ENCODE assay signal across 10 cellular contexts in genomic region chr1:36401602-36402517, GRCh38. TPM values are rescaled to one million over a fixed set of nuclear protein-coding genes. Genes with fewer than 3 reads are reported as not detected.
DNase-seq lines count a peak whose midpoint lies in the region; ATAC-seq and TF ChIP-seq lines count a peak whose summit lies in the region.
"Had no signal": no experiment of that assay in that cellular context is flagged by ENCODE, and none has a peak within 500 bp of the region (broad histone marks: within the 10 kb centered on the region; RNA-seq: fewer than 3 reads in every experiment).

No MANE protein-coding gene starts in this region.

- no peak for ATAC-seq in right lobe of liver
- no peak for ATAC-seq in upper lobe of left lung (ENCODE audit: low FRiP score in 2 of 2)
- ATAC-seq in HG03378 (IDR thresholded peaks at IDR 0.05; ENCODE audit: unreplicated experiment) = no peak

- H3K4me3 Mint-ChIP-seq in MCF 10A (ENCODE audit: unreplicated experiment) = no peak overlapping the region
- H3K4me3 Mint-ChIP-seq: HFFc6 had no signal

- H3K9me3 Mint-ChIP-seq in MCF 10A (ENCODE audit: unreplicated experiment) = no peaks in the 10 kb centered on the region
- H3K9me3 Mint-ChIP-seq: HFFc6 had no signal

- TF ChIP-seq EP300 in upper lobe of left lung (IDR thresholded peaks at IDR 0.05) = no peak

- peak overlapping the region; percentile 22 to 53 (median 29) for H3K4me3 ChIP-seq in breast epithelium
- peak overlapping the region; percentile 29 for H3K4me3 ChIP-seq in brain microvascular endothelial cell (ENCODE audit: low read depth, low read length)
- H3K4me3 ChIP-seq in right lobe of liver = peak overlapping the region in 2 of 3 donors; percentile 19 to 20
- peak overlapping the region in 3 of 4 donors; percentile 18 to 44 (median 42) for H3K4me3 ChIP-seq in upper lobe of left lung

- H3K27me3 ChIP-seq in breast epithelium = no peaks in the 10 kb centered on the region
- H3K27me3 ChIP-seq in brain microvascular endothelial cell (replicated peaks) = no peaks in the 10 kb centered on the region
- H3K27me3 ChIP-seq in right lobe of liver = no peaks in the 10 kb centered on the region
- H3K27me3 ChIP-seq in upper lobe of left lung = no peaks in the 10 kb centered on the region

- H3K9me3 ChIP-seq in breast epithelium (no peaks in the 10 kb centered on the region), right lobe of liver (no peaks in the 10 kb centered on the region), upper lobe of left lung (no peaks in the 10 kb centered on the region)

- intact Hi-C loops in breast epithelium (cut with DNase I; ENCODE audit: low total_unique reads) = no loop called here
- intact Hi-C loops in MCF 10A (cut with micrococcal nuclease) = no loop called here
- intact Hi-C loops in right lobe of liver (cut with DNase I) = no loop called here

- peaks cover 7% of the 10 kb centered on the region for H3K4me1 Mint-ChIP-seq in MCF 10A (ENCODE audit: insufficient read depth, unreplicated experiment)

- H3K27ac ChIP-seq in breast epithelium = peak overlapping the region; percentile 11 to 66
- H3K27ac ChIP-seq in brain microvascular endothelial cell = peak overlapping the region; percentile 47
- H3K27ac ChIP-seq in right lobe of liver = peak overlapping the region in 1 of 3 donors; percentile 54
- H3K27ac ChIP-seq in upper lobe of left lung = peak overlapping the region; percentile 64 to 75 (median 72)
- H3K27ac ChIP-seq: VCaP had no signal

- no TSS peak for BruUV-seq in MCF 10A (replicated peaks; lab: Mats Ljungman, UMichigan)

- no peak overlapping the region for H3K27ac Mint-ChIP-seq in MCF 10A (ENCODE audit: low read depth, unreplicated experiment)
- H3K27ac Mint-ChIP-seq: HFFc6 had no signal

- H3K36me3 Mint-ChIP-seq in MCF 10A (ENCODE audit: insufficient read depth, unreplicated experiment) = no peaks in the 10 kb centered on the region

- CTCF ChIA-PET in MCF 10A (lab: Yijun Ruan, JAX) = interaction anchor here (0.7 kb wide), 1 partner anchor 43 kb away, joined by 3 read pairs; no protein-coding TSS in a partner anchor

- H3K4me1 ChIP-seq in breast epithelium (no peaks in the 10 kb centered on the region), right lobe of liver (peaks cover 0 to 4% (median 0%) of the 10 kb centered on the region in 4 donors), upper lobe of left lung (peaks cover 4 to 24% (median 13%) of the 10 kb centered on the region in 4 donors)

- DNase-seq in breast epithelium (ENCODE audit: low spot score in 2 of 2) = no peak
- DNase-seq in MCF 10A (ENCODE audit: unreplicated experiment) = no peak
- no peak for DNase-seq in brain microvascular endothelial cell
- no peak for DNase-seq in right lobe of liver
- DNase-seq in upper lobe of left lung = peak in 1 of 2 donors; percentile 52
- no peak for DNase-seq in HCEC 1CT
- no peak for DNase-seq in GM19240 (ENCODE audit: insufficient read length, low spot score)
- DNase-seq: HFFc6 had no signal

- in situ Hi-C loops in brain microvascular endothelial cell (cut with HindIII; ENCODE audit: low pct_ligation_motif_present, low sequenced_read_pairs) = no loop called here

- peaks cover 10% of the 10 kb centered on the region for H3K27me3 Mint-ChIP-seq in MCF 10A (ENCODE audit: insufficient read depth, unreplicated experiment)

- H3K36me3 ChIP-seq in breast epithelium = no peaks in the 10 kb centered on the region
- H3K36me3 ChIP-seq in brain microvascular endothelial cell (replicated peaks) = no peaks in the 10 kb centered on the region
- H3K36me3 ChIP-seq in right lobe of liver = no peaks in the 10 kb centered on the region
- H3K36me3 ChIP-seq in upper lobe of left lung = no peaks in the 10 kb centered on the region

- no peak for TF ChIP-seq POLR2A in breast epithelium (IDR thresholded peaks at IDR 0.05)
- TF ChIP-seq POLR2A in right lobe of liver (IDR thresholded peaks at IDR 0.05) = no peak
- no peak for TF ChIP-seq POLR2A in upper lobe of left lung (IDR thresholded peaks at IDR 0.05)

- no peak for TF ChIP-seq CTCF in breast epithelium (IDR thresholded peaks at IDR 0.05)
- no peak for TF ChIP-seq CTCF in MCF 10A (IDR thresholded peaks at IDR 0.05; ENCODE audit: unreplicated experiment)
- TF ChIP-seq CTCF in brain microvascular endothelial cell (IDR thresholded peaks at IDR 0.05; ENCODE audit: low read depth, low read length, missing control alignments) = no peak
- no peak for TF ChIP-seq CTCF in right lobe of liver (IDR thresholded peaks at IDR 0.05)
- TF ChIP-seq CTCF in upper lobe of left lung (IDR thresholded peaks at IDR 0.05) = no peak

- 80% methylated on average over 1 of the region's 12 CpGs for WGBS in right lobe of liver (ENCODE audit: insufficient coverage, low coverage, low lambda C conversion rate, missing lambda C conversion rate)
- WGBS in upper lobe of left lung, 2 donors = 92 to 94% methylated on average over 4 to 12 of the region's 12 CpGs

- POLR2A ChIA-PET in MCF 10A (lab: Yijun Ruan, JAX) = interaction anchor here (0.6 kb wide), 1 partner anchor 37 kb away, joined by 3 read pairs; no protein-coding TSS in a partner anchor

RNA-seq across cellular contexts. Expression of gene LSM10, which starts 4.2 kb away (rescaled TPM):
- total RNA-seq in breast epithelium (10 to 100 TPM; 31.8 to 49.5 (median 39.7) TPM), MCF 10A (2022) (42.3 and 49.8 TPM in 2 replicates), right lobe of liver (10 to 100 TPM; 15.2 to 42.0 (median 22.3) TPM), upper lobe of left lung (10 to 100 TPM; 19.1 to 54.6 (median 35.8) TPM)

RNA-seq across cellular contexts. Expression of gene STK40, which starts 16.1 kb away (rescaled TPM):
- total RNA-seq in breast epithelium (10 to 100 TPM; 22.5 to 36.0 (median 26.2) TPM), MCF 10A (2022) (44.0 and 47.4 TPM in 2 replicates), right lobe of liver (10 to 100 TPM; 22.7 to 45.5 (median 29.0) TPM), upper lobe of left lung (100 to 1,000 TPM in 1 of 6 donors, 10 to 100 TPM in 5; 26.2 to 100 (median 69.1) TPM)

RNA-seq across cellular contexts. Expression of gene OSCP1, which starts 48.4 kb away (rescaled TPM):
- 10 to 100 TPM; 12.5 to 19.3 (median 15.1) TPM for total RNA-seq in breast epithelium
- 7.6 and 15.1 TPM in 2 replicates for total RNA-seq in MCF 10A (2022)
- 1 to 10 TPM in 5 of 6 experiments, under 1 TPM in 1; 0.40 to 4.9 (median 1.7) TPM for total RNA-seq in right lobe of liver
- total RNA-seq in upper lobe of left lung = 10 to 100 TPM; 11.8 to 28.2 (median 13.6) TPM
